ENCODE assay signal across 10 cellular contexts in genomic region chr19:51792932-51793331, GRCh38. TPM values are rescaled to one million over a fixed set of nuclear protein-coding genes. Genes with fewer than 3 reads are reported as not detected.
"Had no signal": no experiment of that assay in that cellular context is flagged by ENCODE, and none has a peak within 500 bp of the region (broad histone marks: within the 10 kb centered on the region; RNA-seq: fewer than 3 reads in every experiment).

No MANE protein-coding gene starts in this region.

- FAIRE-seq: HepG2, HTR-8/SVneo had no signal

- ATAC-seq: HepG2 had no signal

- H3K27ac ChIP-seq: HL-60, KMS-11 had no signal

- H3K9ac ChIP-seq: KMS-11 had no signal

- H3K4me2 ChIP-seq: KMS-11 had no signal

- DNase-seq: IMR-90, KBM-7, KG1 had no signal

RNA-seq across cellular contexts. Expression of gene FPR3, which starts 2.0 kb away (rescaled TPM):
- total RNA-seq: HepG2, HT-29, HT1080, IMR-90 had no signal
- polyA plus RNA-seq: HepG2, IgD-negative memory B cell, IMR-90 had no signal

RNA-seq across cellular contexts. Expression of gene FPR2, which starts 32.0 kb away (rescaled TPM):
- total RNA-seq: HepG2, HT-29, IMR-90 had no signal
- polyA plus RNA-seq: HepG2, IgD-negative memory B cell, IMR-90 had no signal

RNA-seq across cellular contexts. Expression of gene FPR1, which starts 41.3 kb away (rescaled TPM):
- total RNA-seq: HepG2, HT-29, IMR-90 had no signal
- polyA plus RNA-seq: HepG2, IMR-90 had no signal
